In genomic region chr1:77605246-77606026, GRCh38 we compare ENCODE assay signal across 10 cellular contexts.
DNase-seq lines count a peak whose midpoint lies in the region; ATAC-seq and TF ChIP-seq lines count a peak whose summit lies in the region.
"Had no signal": no experiment of that assay in that cellular context is flagged by ENCODE, and none has a peak within 500 bp of the region (broad histone marks: within the 10 kb centered on the region; RNA-seq: fewer than 3 reads in every experiment).

No MANE protein-coding gene starts in this region.

- WGBS in endodermal cell (ENCODE audit: insufficient coverage in 1 of 2, insufficient read length in 1 of 2), 2 experiments, result 91 to 97% methylated on average over 5 of the region's 5 CpGs

- no peak overlapping the region for H3K9ac ChIP-seq in endodermal cell (ENCODE audit: extremely low read depth, low read length, poor library complexity, severe bottlenecking)

- no peaks in the 10 kb centered on the region for H3K4me1 ChIP-seq in endodermal cell (ENCODE audit: control insufficient read depth, insufficient read depth, low read length)

- H3K4me3 ChIP-seq in endodermal cell (ENCODE audit: low read length), result no peak overlapping the region

- no peak overlapping the region for H3K27ac ChIP-seq in endodermal cell (ENCODE audit: low read depth, low read length)

- no peaks in the 10 kb centered on the region for H3K27me3 Mint-ChIP-seq in endodermal cell (ENCODE audit: insufficient read depth)

- H3K4me1 Mint-ChIP-seq in endodermal cell, result peaks cover 8% of the 10 kb centered on the region

- H3K27ac Mint-ChIP-seq in endodermal cell, result peak overlapping the region; percentile 45

- no peaks in the 10 kb centered on the region for H3K27me3 ChIP-seq in endodermal cell (ENCODE audit: control insufficient read depth, insufficient read depth, low read length, poor library complexity, severe bottlenecking)

- DNase-seq in EH (ENCODE audit: low read depth) (peak; percentile 73), NCI-H69 (lab: John Stamatoyannopoulos, UW) (peak; percentile 81), endodermal cell (no peak), nucleus accumbens (lab: John Stamatoyannopoulos, UW) (peak in 34 of 56 donors; percentile 1 to 57 (median 17)), NCI-H128 (lab: John Stamatoyannopoulos, UW; ENCODE audit: unreplicated experiment) (no peak)
- no peak for DNase-seq in activated T-cell treated with anti-CD3 and anti-CD28 coated beads, Interleukin-2, amount 50 U/mL, for 1 hour
- no peak for DNase-seq in activated CD8-positive, alpha-beta memory T cell treated with anti-CD3 and anti-CD28 coated beads, Interleukin-2, amount 50 U/mL, for 4 hours
- DNase-seq: NCI-H524 treated with DMSO at 0.1 percent for 48 hours; stimulated activated CD4-positive, alpha-beta T cell treated with anti-CD3 and anti-CD28 coated beads, Interleukin-4, amount 100 ng/mL, for 24 hours had no signal

- H3K4me3 Mint-ChIP-seq in endodermal cell, result no peak overlapping the region

- H3K36me3 Mint-ChIP-seq in endodermal cell (ENCODE audit: low read depth), result peaks cover 44% of the 10 kb centered on the region

- H3K9me3 ChIP-seq in endodermal cell (ENCODE audit: control insufficient read depth, low read length), result peaks cover 25% of the 10 kb centered on the region

- TF ChIP-seq CTCF in endodermal cell (conservative IDR thresholded peaks at IDR 0.05), result no peak

- peaks cover 28% of the 10 kb centered on the region for H3K9me3 Mint-ChIP-seq in endodermal cell

- H3K36me3 ChIP-seq in endodermal cell (ENCODE audit: control insufficient read depth, insufficient read depth, low read length), result peaks cover 13% of the 10 kb centered on the region

- no peak for ATAC-seq in GM18909 (IDR thresholded peaks at IDR 0.05; ENCODE audit: poor library complexity, unreplicated experiment)

Comparison
In these comparisons a context has a peak if more than half of its experiments do, and no peak if none do; other contexts are left out.
1. DNase-seq: peak in EH (single experiment), NCI-H69 (single experiment) and nucleus accumbens (34 of 56); none in endodermal cell (single experiment), NCI-H128 (single experiment), activated T-cell treated with anti-CD3 and anti-CD28 coated beads, Interleukin-2, amount 50 U/mL, for 1 hour (single experiment) and activated CD8-positive, alpha-beta memory T cell treated with anti-CD3 and anti-CD28 coated beads, Interleukin-2, amount 50 U/mL, for 4 hours (single experiment).